ENCODE assay signal across 8 cellular contexts in genomic region chr6:16964553-16965499, GRCh38.
A peak's percentile ranks its signal among the peaks of the same experiment; 100 is the strongest.
DNase-seq lines count a peak whose midpoint lies in the region; ATAC-seq, FAIRE-seq and TF ChIP-seq lines count a peak whose summit lies in the region.

No MANE protein-coding gene starts in this region.

- no peaks in the 10 kb centered on the region for H3K9me2 ChIP-seq in OCI-LY7 (ENCODE audit: insufficient read depth, low read length)

- no peak for TF ChIP-seq EP300 in esophagus muscularis mucosa (IDR thresholded peaks at IDR 0.05)

- no peaks in the 10 kb centered on the region for H3K79me2 ChIP-seq in OCI-LY7 (ENCODE audit: insufficient read depth, low read depth, low read length)

- H3K36me3 Mint-ChIP-seq in naive thymus-derived CD4-positive, alpha-beta T cell = no peaks in the 10 kb centered on the region
- H3K36me3 Mint-ChIP-seq in stimulated activated effector memory CD8-positive, alpha-beta T cell treated with anti-CD3 and anti-CD28 coated beads, Interleukin-12 subunit alpha, Interleukin-12 subunit beta, amount 100 ng/mL, for 72 hours = no peaks in the 10 kb centered on the region

- no peaks in the 10 kb centered on the region for H4K20me1 ChIP-seq in OCI-LY7 (ENCODE audit: insufficient read depth, low read length)

- WGBS in esophagus muscularis mucosa = 23% methylated on average over 20 of the region's 21 CpGs

- peaks cover 0 to 3% (median 0%) of the 10 kb centered on the region in 11 donors for H3K9me3 Mint-ChIP-seq in naive thymus-derived CD4-positive, alpha-beta T cell
- no peaks in the 10 kb centered on the region for H3K9me3 Mint-ChIP-seq in stimulated activated effector memory CD8-positive, alpha-beta T cell treated with anti-CD3 and anti-CD28 coated beads, Interleukin-12 subunit alpha, Interleukin-12 subunit beta, amount 100 ng/mL, for 72 hours

- POLR2A ChIA-PET in OCI-LY7 (lab: Charles Lee) = no interaction called here
- POLR2A ChIA-PET in naive thymus-derived CD4-positive, alpha-beta T cell (lab: Charles Lee) = no interaction called here

- H3K4me3 ChIP-seq in OCI-LY7 (ENCODE audit: low read depth, low read length, poor library complexity, severe bottlenecking) (no peak overlapping the region), esophagus muscularis mucosa (peak overlapping the region in 3 of 4 donors; percentile 1 to 32 (median 15))
- H3K4me3 ChIP-seq in naive thymus-derived CD4-positive, alpha-beta T cell (ENCODE audit: low read length) = peak overlapping the region; percentile 2

- peak overlapping the region in 1 of 10 donors; percentile 5 for H3K4me3 Mint-ChIP-seq in naive thymus-derived CD4-positive, alpha-beta T cell
- no peak overlapping the region for H3K4me3 Mint-ChIP-seq in stimulated activated effector memory CD8-positive, alpha-beta T cell treated with anti-CD3 and anti-CD28 coated beads, Interleukin-12 subunit alpha, Interleukin-12 subunit beta, amount 100 ng/mL, for 72 hours

- FAIRE-seq in GM19239 (lab: Jason Lieb, UNC) = peak; percentile 33

- no peak for TF ChIP-seq POLR2A in esophagus muscularis mucosa (IDR thresholded peaks at IDR 0.05; ENCODE audit: low read depth)

- H3K27ac Mint-ChIP-seq in naive thymus-derived CD4-positive, alpha-beta T cell = no peak overlapping the region
- no peak overlapping the region for H3K27ac Mint-ChIP-seq in stimulated activated effector memory CD8-positive, alpha-beta T cell treated with anti-CD3 and anti-CD28 coated beads, Interleukin-12 subunit alpha, Interleukin-12 subunit beta, amount 100 ng/mL, for 72 hours

- peaks cover 4 to 10% (median 5%) of the 10 kb centered on the region in 7 donors for H3K4me1 Mint-ChIP-seq in naive thymus-derived CD4-positive, alpha-beta T cell
- peaks cover 10% of the 10 kb centered on the region for H3K4me1 Mint-ChIP-seq in stimulated activated effector memory CD8-positive, alpha-beta T cell treated with anti-CD3 and anti-CD28 coated beads, Interleukin-12 subunit alpha, Interleukin-12 subunit beta, amount 100 ng/mL, for 72 hours

- BruUV-seq in OCI-LY7 (replicated peaks; lab: Mats Ljungman, UMichigan) = no TSS peak

- peaks cover 13 to 28% (median 24%) of the 10 kb centered on the region in 5 donors for H3K27me3 Mint-ChIP-seq in naive thymus-derived CD4-positive, alpha-beta T cell

- peak; percentile 80 for TF ChIP-seq CTCF in OCI-LY7 (conservative IDR thresholded peaks at IDR 0.05; ENCODE audit: low read length)
- TF ChIP-seq CTCF in esophagus muscularis mucosa (IDR thresholded peaks at IDR 0.05) = peak; percentile 83 to 95 (median 92)

- peak; percentile 90 for ATAC-seq in naive thymus-derived CD4-positive, alpha-beta T cell
- ATAC-seq in stimulated activated effector memory CD8-positive, alpha-beta T cell treated with anti-CD3 and anti-CD28 coated beads, Interleukin-12 subunit alpha, Interleukin-12 subunit beta, amount 100 ng/mL, for 72 hours = peak; percentile 90

- CTCF ChIA-PET in OCI-LY7 (lab: Charles Lee; ENCODE audit: unreplicated experiment) = no interaction called here
- CTCF ChIA-PET in naive thymus-derived CD4-positive, alpha-beta T cell (lab: Charles Lee) = interaction anchor here (1.2 kb wide), 1 partner anchor 224 kb away, joined by 3 read pairs; no protein-coding TSS in a partner anchor

- peak in 11 of 14 donors; percentile 15 to 69 (median 45) for DNase-seq in C1 segment of cervical spinal cord (lab: John Stamatoyannopoulos, UW)
- DNase-seq in GM19239 (ENCODE audit: insufficient read length, low spot score) = peak; percentile 22
- DNase-seq in HK-2 (ENCODE audit: unreplicated experiment) = peak; percentile 64
- DNase-seq in OCI-LY7 (ENCODE audit: low spot score) = peak; percentile 31
- DNase-seq in activated T-cell treated with anti-CD3 and anti-CD28 coated beads for 48 hours (ENCODE audit: low read depth) = peak; percentile 55
- peak; percentile 94 for DNase-seq in esophagus muscularis mucosa (ENCODE audit: extremely low spot score)
- DNase-seq in naive thymus-derived CD4-positive, alpha-beta T cell = peak in 8 of 9 donors; percentile 8 to 66 (median 24)
- DNase-seq in stimulated activated effector memory CD8-positive, alpha-beta T cell treated with anti-CD3 and anti-CD28 coated beads, Interleukin-12 subunit alpha, Interleukin-12 subunit beta, amount 100 ng/mL, for 72 hours (ENCODE audit: low spot score in 2 of 2) = peak; percentile 56 to 84

- H3K36me3 ChIP-seq in OCI-LY7 (ENCODE audit: insufficient read depth, low read length) (no peaks in the 10 kb centered on the region), esophagus muscularis mucosa (no peaks in the 10 kb centered on the region)
- no peaks in the 10 kb centered on the region for H3K36me3 ChIP-seq in naive thymus-derived CD4-positive, alpha-beta T cell (ENCODE audit: control insufficient read depth in 2 of 3, insufficient read depth in 3 of 3, low read length in 3 of 3)

- H3K27me3 ChIP-seq in esophagus muscularis mucosa = no peaks in the 10 kb centered on the region
- no peaks in the 10 kb centered on the region for H3K27me3 ChIP-seq in naive thymus-derived CD4-positive, alpha-beta T cell (ENCODE audit: control insufficient read depth in 2 of 2, insufficient read depth in 2 of 2, low read length in 2 of 2)

- H3K4me2 ChIP-seq in OCI-LY7 (ENCODE audit: low read length) = no peak overlapping the region

- intact Hi-C loops in OCI-LY7 (cut with micrococcal nuclease; ENCODE audit: unreplicated experiment) = loop anchor here (2.0 to 10.0 kb wide), 2 partner anchors 190 to 632 kb away; no protein-coding TSS in a partner anchor
- intact Hi-C loops in esophagus muscularis mucosa (cut with DNase I) = loop anchor here (5.0 to 10.0 kb wide), 4 partner anchors 160 to 630 kb away; no protein-coding TSS in a partner anchor
- intact Hi-C loops in naive thymus-derived CD4-positive, alpha-beta T cell (cut with micrococcal nuclease) = loop anchor here (1.0 to 2.0 kb wide), 5 partner anchors 196 to 633 kb away; partner anchors contain the start of gene ATXN1 (in 1 of the 2)

- H3K4me1 ChIP-seq in OCI-LY7 (ENCODE audit: insufficient read depth, low read length, poor library complexity, severe bottlenecking) (no peaks in the 10 kb centered on the region), esophagus muscularis mucosa (peaks cover 8 to 9% (median 8%) of the 10 kb centered on the region in 4 donors)
- H3K4me1 ChIP-seq in naive thymus-derived CD4-positive, alpha-beta T cell (ENCODE audit: control insufficient read depth in 2 of 2, insufficient read depth in 2 of 2, low read length in 2 of 2) = no peaks in the 10 kb centered on the region

- H3K9me3 ChIP-seq in OCI-LY7 (ENCODE audit: low read length) = no peaks in the 10 kb centered on the region
- H3K9me3 ChIP-seq in esophagus muscularis mucosa = no peaks in the 10 kb centered on the region
- no peaks in the 10 kb centered on the region for H3K9me3 ChIP-seq in naive thymus-derived CD4-positive, alpha-beta T cell (ENCODE audit: control insufficient read depth in 2 of 3, low read length in 3 of 3)

- H2AFZ ChIP-seq in OCI-LY7 (ENCODE audit: low read length) = no peak overlapping the region

- H3K27ac ChIP-seq in OCI-LY7 (ENCODE audit: low read depth, low read length, poor library complexity, severe bottlenecking) (no peak overlapping the region), esophagus muscularis mucosa (replicated peaks in 1 of 4) (no peak overlapping the region)
- no peak overlapping the region for H3K27ac ChIP-seq in naive thymus-derived CD4-positive, alpha-beta T cell (ENCODE audit: low read depth, low read length)

Comparison
In these comparisons a context has a peak if more than half of its experiments do, and no peak if none do; other contexts are left out.
1. DNase-seq: peak in every context shown above with its lines; median percentile 94 in esophagus muscularis mucosa; 70 in stimulated activated effector memory CD8-positive, alpha-beta T cell treated with anti-CD3 and anti-CD28 coated beads, Interleukin-12 subunit alpha, Interleukin-12 subunit beta, amount 100 ng/mL, for 72 hours; 64 in HK-2; 55 in activated T-cell treated with anti-CD3 and anti-CD28 coated beads for 48 hours; 45 in C1 segment of cervical spinal cord; 31 in OCI-LY7; 24 in naive thymus-derived CD4-positive, alpha-beta T cell; 22 in GM19239.